Comparison of ENCODE assay signal across 8 cellular contexts in the genomic region with DNA sequence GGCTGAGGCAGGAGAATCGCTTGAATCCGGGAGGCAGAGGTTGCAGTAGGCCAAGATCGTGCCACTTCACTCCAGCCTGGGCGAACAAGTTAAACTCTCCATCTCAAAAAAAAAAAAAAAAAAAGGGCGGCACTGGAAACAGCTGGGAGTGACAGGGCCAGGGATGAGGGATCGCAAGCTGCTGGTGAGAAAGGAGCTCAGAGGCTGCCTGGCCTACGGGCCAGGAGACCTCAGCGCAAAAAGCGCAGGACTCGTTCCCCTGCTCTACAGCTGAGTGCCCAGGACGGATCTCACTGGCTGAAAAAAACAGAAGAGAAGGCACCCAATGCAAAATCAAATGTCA. TPM values are rescaled to one million over a fixed set of nuclear protein-coding genes. Genes with fewer than 3 reads are reported as not detected.
DNase-seq lines count a peak whose midpoint lies in the region; ATAC-seq, FAIRE-seq and TF ChIP-seq lines count a peak whose summit lies in the region.

No MANE protein-coding gene starts in this region.

- H2AFZ ChIP-seq in keratinocyte (ENCODE audit: control insufficient read depth, low read length), result no peak overlapping the region

- FAIRE-seq in keratinocyte (lab: Jason Lieb, UNC), result no peak

- no peaks in the 10 kb centered on the region for H3K9me1 ChIP-seq in keratinocyte (ENCODE audit: control insufficient read depth, extremely low read depth, insufficient read depth, low read length)

- peak overlapping the region; percentile 97 for H3K27ac ChIP-seq in keratinocyte (ENCODE audit: control insufficient read depth, insufficient read depth, low read length)

- TF ChIP-seq CTCF in brain (conservative IDR thresholded peaks at IDR 0.05) (no peak), keratinocyte (optimal IDR thresholded peaks at IDR 0.05 in 1 of 3, IDR thresholded peaks at IDR 0.05 in 1 of 3, conservative IDR thresholded peaks at IDR 0.05 in 1 of 3; ENCODE audit: extremely low read depth in 1 of 3, insufficient read depth in 2 of 3, low read length in 3 of 3) (no peak)

- peaks cover 85% of the 10 kb centered on the region for H3K79me2 ChIP-seq in keratinocyte (ENCODE audit: control insufficient read depth, insufficient read depth, low read length)

- peaks cover 2 to 14% of the 10 kb centered on the region in 2 experiments for H3K36me3 ChIP-seq in keratinocyte (ENCODE audit: control insufficient read depth in 2 of 2, extremely low read depth in 1 of 2, insufficient read depth in 2 of 2, low read length in 2 of 2)

- peaks cover 8% of the 10 kb centered on the region for H3K36me3 Mint-ChIP-seq in brain

- H4K20me1 ChIP-seq in keratinocyte (ENCODE audit: control insufficient read depth, extremely low read depth, insufficient read depth, low read length), result peaks cover 4% of the 10 kb centered on the region

- peak; percentile 2 for ATAC-seq in GM18498 (IDR thresholded peaks at IDR 0.05; ENCODE audit: unreplicated experiment)
- peak; percentile 16 for ATAC-seq in stimulated activated naive CD8-positive, alpha-beta T cell treated with anti-CD3 and anti-CD28 coated beads, Interleukin-15, Interleukin-2, amounts not matched to agents 100 U/mL and 50 U/mL, for 24 hours
- no peak for ATAC-seq in HG03460 (IDR thresholded peaks at IDR 0.05; ENCODE audit: unreplicated experiment)

- dilution Hi-C loops in keratinocyte (cut with MboI; ENCODE audit: extremely low pct_ligation_motif_present, low sequenced_read_pairs), result no loop called here

- no peaks in the 10 kb centered on the region for H3K27me3 ChIP-seq in keratinocyte (ENCODE audit: control insufficient read depth, extremely low read depth, insufficient read depth, low read length)

- H3K9me3 Mint-ChIP-seq in brain, result peaks cover 0 to 2% (median 0%) of the 10 kb centered on the region in 5 experiments

- peak overlapping the region; percentile 72 to 98 (median 90) for H3K4me3 ChIP-seq in keratinocyte (ENCODE audit: control insufficient read depth in 2 of 3, extremely low read depth in 1 of 3, insufficient read depth in 2 of 3, low read depth in 1 of 3, low read length in 3 of 3)

- H3K4me1 Mint-ChIP-seq in brain, result peaks cover 67% of the 10 kb centered on the region

- H3K9ac ChIP-seq in keratinocyte (ENCODE audit: control insufficient read depth, extremely low read depth, insufficient read depth, low read length), result peak overlapping the region; percentile 97

- H3K4me1 ChIP-seq in keratinocyte (ENCODE audit: control insufficient read depth, extremely low read depth, insufficient read depth, low read length), result peaks cover 25% of the 10 kb centered on the region

- peaks cover 19% of the 10 kb centered on the region for H3K27me3 Mint-ChIP-seq in brain

- peak overlapping the region; percentile 78 to 94 (median 93) for H3K27ac Mint-ChIP-seq in brain

- no peaks in the 10 kb centered on the region for H3K9me3 ChIP-seq in keratinocyte (ENCODE audit: control insufficient read depth, low read depth, low read length)

- peak; percentile 39 for DNase-seq in AG08395 (ENCODE audit: low spot score)
- DNase-seq in MV-4-11 (lab: John Stamatoyannopoulos, UW), result peak; percentile 27
- no peak for DNase-seq in keratinocyte (ENCODE audit: low read depth, low spot score)
- no peak for DNase-seq in stimulated activated naive CD8-positive, alpha-beta T cell treated with anti-CD3 and anti-CD28 coated beads, Interleukin-15, Interleukin-2, amounts not matched to agents 100 U/mL and 50 U/mL, for 24 hours
- no peak for DNase-seq in amniotic stem cell (lab: John Stamatoyannopoulos, UW)

- H3K4me2 ChIP-seq in keratinocyte (ENCODE audit: control insufficient read depth, extremely low read depth, insufficient read depth, low read depth, low read length), result peak overlapping the region; percentile 96

- H3K4me3 Mint-ChIP-seq in brain, result peak overlapping the region; percentile 91 to 95 (median 93)

RNA-seq across cellular contexts. Expression of a gene that starts 0.7 kb away (rescaled TPM):
- 20.4 TPM for polyA plus RNA-seq in brain (ENCODE audit: insufficient read depth, low read depth, low replicate concordance)
- 21.0 to 36.2 TPM (median 28.1 TPM) in 3 replicates for polyA plus RNA-seq in keratinocyte
- 88.9 TPM for polyA plus RNA-seq in keratinocyte (2011; ENCODE audit: low read depth)
- polyA plus RNA-seq in keratinocyte (2011; cell fraction: cytosol; rRNA removed), result 10.5 and 16.6 TPM in 2 replicates
- 24.8 and 26.7 TPM in 2 replicates for polyA plus RNA-seq in keratinocyte (2011; cell fraction: nucleus; rRNA removed)
- polyA plus RNA-seq in keratinocyte (2012; ENCODE audit: low replicate concordance), result 37.9 and 38.7 TPM in 2 replicates
- polyA minus RNA-seq in keratinocyte, result 20.0 to 43.6 TPM (median 34.1 TPM) in 3 replicates
- 9.2 TPM for polyA minus RNA-seq in keratinocyte (2011; cell fraction: cytosol; rRNA and poly(A)+ RNA removed)
- 16.6 and 22.3 TPM in 2 replicates for polyA minus RNA-seq in keratinocyte (2011; cell fraction: nucleus; rRNA and poly(A)+ RNA removed)

Comparison
In these comparisons a context has a peak if more than half of its experiments do, and no peak if none do; other contexts are left out.
1. DNase-seq: peak in AG08395 (single experiment) and MV-4-11 (single experiment); none in keratinocyte (single experiment), stimulated activated naive CD8-positive, alpha-beta T cell treated with anti-CD3 and anti-CD28 coated beads, Interleukin-15, Interleukin-2, amounts not matched to agents 100 U/mL and 50 U/mL, for 24 hours (single experiment) and amniotic stem cell (single experiment).